ENCODE assay signal across 1 cellular context in genomic region chr21:33914188-33914587, GRCh38.
TF ChIP-seq lines count a peak whose summit lies in the region.

No MANE protein-coding gene starts in this region.

TF ChIP-seq in H1, 55 proteins besides CTCF, POLR2A, EP300 and RAD21 (continued from another document):
- no peak for TF ChIP-seq CHD7 (IDR thresholded peaks at IDR 0.05; ENCODE audit: insufficient replicate concordance, low read length)
- TF ChIP-seq SAP30 (IDR thresholded peaks at IDR 0.05; ENCODE audit: insufficient read depth, insufficient replicate concordance, low read length) = no peak
- TF ChIP-seq KDM1A (IDR thresholded peaks at IDR 0.05; ENCODE audit: borderline replicate concordance, low read length) = no peak
- TF ChIP-seq CHD2 (IDR thresholded peaks at IDR 0.05; ENCODE audit: low read length) = no peak
- no peak for TF ChIP-seq NRF1 (IDR thresholded peaks at IDR 0.05; ENCODE audit: low read depth, low read length)
- no peak for TF ChIP-seq SP1 (IDR thresholded peaks at IDR 0.05; ENCODE audit: low read depth, low read length)
- TF ChIP-seq USF2 (IDR thresholded peaks at IDR 0.05; ENCODE audit: low read length) = no peak
